ENCODE assay signal across 12 cellular contexts in genomic region chr10:58775960-58776574, GRCh38.
DNase-seq lines count a peak whose midpoint lies in the region; ATAC-seq and TF ChIP-seq lines count a peak whose summit lies in the region.
"Had no signal": no experiment of that assay in that cellular context is flagged by ENCODE, and none has a peak within 500 bp of the region (broad histone marks: within the 10 kb centered on the region; RNA-seq: fewer than 3 reads in every experiment).

No MANE protein-coding gene starts in this region.

- no peak overlapping the region for H3K4me3 Mint-ChIP-seq in GM23338
- no peak overlapping the region for H3K4me3 Mint-ChIP-seq in activated naive CD4-positive, alpha-beta T cell treated with anti-CD3 and anti-CD28 coated beads, Interleukin-2, amount 10 ng/mL, durations not matched to agents 7 days and 5 days

- BruUV-seq in OCI-LY7 (replicated peaks; lab: Mats Ljungman, UMichigan) = no TSS peak

- TF ChIP-seq POLR2A in gastrocnemius medialis (IDR thresholded peaks at IDR 0.05) = no peak

- H3K9me3 ChIP-seq in adipocyte (ENCODE audit: control insufficient read depth, low read length) = no peaks in the 10 kb centered on the region
- H3K9me3 ChIP-seq in heart right ventricle = no peaks in the 10 kb centered on the region
- no peaks in the 10 kb centered on the region for H3K9me3 ChIP-seq in gastrocnemius medialis
- H3K9me3 ChIP-seq in OCI-LY7 (ENCODE audit: low read length) = no peaks in the 10 kb centered on the region
- H3K9me3 ChIP-seq: HAP-1 had no signal

- 26 to 29% methylated on average over 4 of the region's 4 CpGs for WGBS in heart right ventricle, 2 donors

- H3K36me3 Mint-ChIP-seq in GM23338 (ENCODE audit: low read depth) = no peaks in the 10 kb centered on the region
- H3K36me3 Mint-ChIP-seq in activated naive CD4-positive, alpha-beta T cell treated with anti-CD3 and anti-CD28 coated beads, Interleukin-2, amount 10 ng/mL, durations not matched to agents 7 days and 5 days = no peaks in the 10 kb centered on the region

- no peaks in the 10 kb centered on the region for H4K20me1 ChIP-seq in GM23338 (replicated peaks; ENCODE audit: insufficient read depth)
- no peaks in the 10 kb centered on the region for H4K20me1 ChIP-seq in OCI-LY7 (ENCODE audit: insufficient read depth, low read length)

- no peak for ATAC-seq in GM23338
- peak; percentile 68 to 93 (median 82) for ATAC-seq in heart right ventricle
- peak in 1 of 2 donors; percentile 53 for ATAC-seq in gastrocnemius medialis
- ATAC-seq in HG02973 (IDR thresholded peaks at IDR 0.05; ENCODE audit: unreplicated experiment) = no peak

- H3K9ac ChIP-seq in adipocyte (ENCODE audit: low read length) = peak overlapping the region; percentile 46
- H3K9ac ChIP-seq: KMS-11 had no signal

- intact Hi-C loops in heart right ventricle (cut with DNase I) = loop anchor here in 2 of 10 donors (10.0 kb wide), 3 partner anchors 131 to 419 kb away; partner anchors contain the start of gene BICC1 (in 1 of the 2)
- intact Hi-C loops in gastrocnemius medialis (cut with DNase I; ENCODE audit: low total_unique reads) = no loop called here
- intact Hi-C loops in OCI-LY7 (cut with micrococcal nuclease; ENCODE audit: unreplicated experiment) = no loop called here

- H2AFZ ChIP-seq in GM23338 (no peak overlapping the region), OCI-LY7 (ENCODE audit: low read length) (no peak overlapping the region)

- no peaks in the 10 kb centered on the region for H3K79me2 ChIP-seq in GM23338 (replicated peaks; ENCODE audit: insufficient read depth)
- H3K79me2 ChIP-seq in OCI-LY7 (ENCODE audit: insufficient read depth, low read depth, low read length) = no peaks in the 10 kb centered on the region

- no peak overlapping the region for H3K27ac ChIP-seq in GM23338 (ENCODE audit: low read depth)
- H3K27ac ChIP-seq in heart right ventricle = peak overlapping the region in 6 of 10 donors; percentile 20 to 53 (median 46)
- H3K27ac ChIP-seq in gastrocnemius medialis = peak overlapping the region; percentile 3 to 87 (median 33)
- no peak overlapping the region for H3K27ac ChIP-seq in OCI-LY7 (ENCODE audit: low read depth, low read length, poor library complexity, severe bottlenecking)
- H3K27ac ChIP-seq: KMS-11 had no signal

- CTCF ChIA-PET in OCI-LY7 (lab: Charles Lee; ENCODE audit: unreplicated experiment) = no interaction called here
- CTCF ChIA-PET in activated naive CD4-positive, alpha-beta T cell treated with anti-CD3 and anti-CD28 coated beads, Interleukin-2, amount 10 ng/mL, durations not matched to agents 7 days and 5 days (lab: Charles Lee) = no interaction called here

- peak; percentile 31 for DNase-seq in GM23338 (ENCODE audit: low spot score)
- peak; percentile 65 for DNase-seq in adipocyte (ENCODE audit: low read depth)
- DNase-seq in heart right ventricle = peak in 1 of 2 donors; percentile 40
- DNase-seq in gastrocnemius medialis = peak in 1 of 2 donors; percentile 27
- no peak for DNase-seq in central memory CD4-positive, alpha-beta T cell
- no peak for DNase-seq in OCI-LY7 (ENCODE audit: low spot score)
- no peak for DNase-seq in activated naive CD4-positive, alpha-beta T cell treated with anti-CD3 and anti-CD28 coated beads, Interleukin-2, amount 10 ng/mL, durations not matched to agents 7 days and 5 days
- DNase-seq: activated CD4-positive, CD25-positive, alpha-beta regulatory T cell had no signal

- no peaks in the 10 kb centered on the region for H3K27me3 Mint-ChIP-seq in GM23338 (ENCODE audit: insufficient read depth, low read depth, poor library complexity)
- H3K27me3 Mint-ChIP-seq in activated naive CD4-positive, alpha-beta T cell treated with anti-CD3 and anti-CD28 coated beads, Interleukin-2, amount 10 ng/mL, durations not matched to agents 7 days and 5 days = no peaks in the 10 kb centered on the region
- H3K27me3 Mint-ChIP-seq: progenitor cell of endocrine pancreas had no signal

- POLR2A ChIA-PET in OCI-LY7 (lab: Charles Lee) = interaction anchor here (1.1 kb wide), 1 partner anchor 137 kb away, joined by 5 read pairs; no protein-coding TSS in a partner anchor

- H3K4me2 ChIP-seq in GM23338 (no peak overlapping the region), OCI-LY7 (ENCODE audit: low read length) (no peak overlapping the region)
- H3K4me2 ChIP-seq: KMS-11 had no signal

- H3K9me2 ChIP-seq in GM23338 (ENCODE audit: insufficient read depth) = no peaks in the 10 kb centered on the region
- H3K9me2 ChIP-seq in OCI-LY7 (ENCODE audit: insufficient read depth, low read length) = no peaks in the 10 kb centered on the region

- no peak overlapping the region for H3K27ac Mint-ChIP-seq in GM23338
- no peak overlapping the region for H3K27ac Mint-ChIP-seq in activated naive CD4-positive, alpha-beta T cell treated with anti-CD3 and anti-CD28 coated beads, Interleukin-2, amount 10 ng/mL, durations not matched to agents 7 days and 5 days
- H3K27ac Mint-ChIP-seq: progenitor cell of endocrine pancreas had no signal

- no peaks in the 10 kb centered on the region for H3F3A ChIP-seq in GM23338 (replicated peaks; ENCODE audit: low read depth)

- H3K9me3 Mint-ChIP-seq in GM23338 = no peaks in the 10 kb centered on the region
- H3K9me3 Mint-ChIP-seq in activated naive CD4-positive, alpha-beta T cell treated with anti-CD3 and anti-CD28 coated beads, Interleukin-2, amount 10 ng/mL, durations not matched to agents 7 days and 5 days = no peaks in the 10 kb centered on the region

- H3K4me1 ChIP-seq in GM23338 (ENCODE audit: insufficient read depth) = no peaks in the 10 kb centered on the region
- peaks cover 85% of the 10 kb centered on the region for H3K4me1 ChIP-seq in adipocyte (ENCODE audit: control insufficient read depth, insufficient read depth, low read length)
- H3K4me1 ChIP-seq in heart right ventricle = peaks cover 0 to 34% (median 16%) of the 10 kb centered on the region in 9 donors
- peaks cover 35 to 48% of the 10 kb centered on the region in 2 donors for H3K4me1 ChIP-seq in gastrocnemius medialis
- H3K4me1 ChIP-seq in OCI-LY7 (ENCODE audit: insufficient read depth, low read length, poor library complexity, severe bottlenecking) = no peaks in the 10 kb centered on the region
- H3K4me1 ChIP-seq: HAP-1 had no signal

- H3K4me3 ChIP-seq in GM23338 = no peak overlapping the region
- peak overlapping the region; percentile 21 for H3K4me3 ChIP-seq in adipocyte (ENCODE audit: low read length)
- no peak overlapping the region for H3K4me3 ChIP-seq in heart right ventricle
- no peak overlapping the region for H3K4me3 ChIP-seq in gastrocnemius medialis
- no peak overlapping the region for H3K4me3 ChIP-seq in OCI-LY7 (ENCODE audit: low read depth, low read length, poor library complexity, severe bottlenecking)
- H3K4me3 ChIP-seq: HAP-1 had no signal

- H3K4me1 Mint-ChIP-seq in GM23338 = peaks cover 2% of the 10 kb centered on the region; the same call in 2 of the 3 replicates
- no peaks in the 10 kb centered on the region for H3K4me1 Mint-ChIP-seq in activated naive CD4-positive, alpha-beta T cell treated with anti-CD3 and anti-CD28 coated beads, Interleukin-2, amount 10 ng/mL, durations not matched to agents 7 days and 5 days

- no peak for TF ChIP-seq CTCF in GM23338 (conservative IDR thresholded peaks at IDR 0.05; ENCODE audit: low read depth in 2 of 2)
- no peak for TF ChIP-seq CTCF in heart right ventricle (IDR thresholded peaks at IDR 0.05)
- no peak for TF ChIP-seq CTCF in gastrocnemius medialis (IDR thresholded peaks at IDR 0.05 in 4 of 5, conservative IDR thresholded peaks at IDR 0.05 in 1 of 5)
- no peak for TF ChIP-seq CTCF in OCI-LY7 (conservative IDR thresholded peaks at IDR 0.05; ENCODE audit: low read length)

- H3K36me3 ChIP-seq in GM23338 (ENCODE audit: insufficient read depth) (no peaks in the 10 kb centered on the region), adipocyte (ENCODE audit: control insufficient read depth, insufficient read depth, low read length, severe bottlenecking) (no peaks in the 10 kb centered on the region), heart right ventricle (no peaks in the 10 kb centered on the region), gastrocnemius medialis (no peaks in the 10 kb centered on the region), OCI-LY7 (ENCODE audit: insufficient read depth, low read length) (no peaks in the 10 kb centered on the region)
- H3K36me3 ChIP-seq: HAP-1 had no signal

- H3K27me3 ChIP-seq in GM23338 (ENCODE audit: insufficient read depth) = no peaks in the 10 kb centered on the region
- H3K27me3 ChIP-seq in adipocyte (replicated peaks; ENCODE audit: control insufficient read depth, insufficient read depth, low read length) = no peaks in the 10 kb centered on the region
- H3K27me3 ChIP-seq in heart right ventricle = peaks cover 0 to 8% (median 0%) of the 10 kb centered on the region in 7 donors
- H3K27me3 ChIP-seq in gastrocnemius medialis = no peaks in the 10 kb centered on the region

- in situ Hi-C loops in gastrocnemius medialis (cut with MboI; ENCODE audit: low sequenced_read_pairs in 4 of 4) = loop anchor here in 2 of 4 donors (25.0 kb wide), 2 partner anchors 461 to 836 kb away; no protein-coding TSS in a partner anchor

TF ChIP-seq in GM23338, 12 proteins besides CTCF, POLR2A, EP300 and RAD21 (continues in another document):
- TF ChIP-seq NANOG (IDR thresholded peaks at IDR 0.05; ENCODE audit: borderline replicate concordance) (no peak), ZNF114 (CRISPR knock-in tag; IDR thresholded peaks at IDR 0.05) (no peak)
- TF ChIP-seq, protein P1, sequence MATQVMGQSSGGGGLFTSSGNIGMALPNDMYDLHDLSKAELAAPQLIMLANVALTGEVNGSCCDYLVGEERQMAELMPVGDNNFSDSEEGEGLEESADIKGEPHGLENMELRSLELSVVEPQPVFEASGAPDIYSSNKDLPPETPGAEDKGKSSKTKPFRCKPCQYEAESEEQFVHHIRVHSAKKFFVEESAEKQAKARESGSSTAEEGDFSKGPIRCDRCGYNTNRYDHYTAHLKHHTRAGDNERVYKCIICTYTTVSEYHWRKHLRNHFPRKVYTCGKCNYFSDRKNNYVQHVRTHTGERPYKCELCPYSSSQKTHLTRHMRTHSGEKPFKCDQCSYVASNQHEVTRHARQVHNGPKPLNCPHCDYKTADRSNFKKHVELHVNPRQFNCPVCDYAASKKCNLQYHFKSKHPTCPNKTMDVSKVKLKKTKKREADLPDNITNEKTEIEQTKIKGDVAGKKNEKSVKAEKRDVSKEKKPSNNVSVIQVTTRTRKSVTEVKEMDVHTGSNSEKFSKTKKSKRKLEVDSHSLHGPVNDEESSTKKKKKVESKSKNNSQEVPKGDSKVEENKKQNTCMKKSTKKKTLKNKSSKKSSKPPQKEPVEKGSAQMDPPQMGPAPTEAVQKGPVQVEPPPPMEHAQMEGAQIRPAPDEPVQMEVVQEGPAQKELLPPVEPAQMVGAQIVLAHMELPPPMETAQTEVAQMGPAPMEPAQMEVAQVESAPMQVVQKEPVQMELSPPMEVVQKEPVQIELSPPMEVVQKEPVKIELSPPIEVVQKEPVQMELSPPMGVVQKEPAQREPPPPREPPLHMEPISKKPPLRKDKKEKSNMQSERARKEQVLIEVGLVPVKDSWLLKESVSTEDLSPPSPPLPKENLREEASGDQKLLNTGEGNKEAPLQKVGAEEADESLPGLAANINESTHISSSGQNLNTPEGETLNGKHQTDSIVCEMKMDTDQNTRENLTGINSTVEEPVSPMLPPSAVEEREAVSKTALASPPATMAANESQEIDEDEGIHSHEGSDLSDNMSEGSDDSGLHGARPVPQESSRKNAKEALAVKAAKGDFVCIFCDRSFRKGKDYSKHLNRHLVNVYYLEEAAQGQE (IDR thresholded peaks at IDR 0.05; ENCODE audit: unreplicated experiment) = no peak

Comparison
In these comparisons a context has a peak if more than half of its experiments do, and no peak if none do; other contexts are left out.
1. ATAC-seq: peak in heart right ventricle (8 of 8); none in GM23338 (single experiment) and HG02973 (single experiment).
2. DNase-seq: peak in GM23338 (single experiment) and adipocyte (single experiment); none in central memory CD4-positive, alpha-beta T cell (single experiment), OCI-LY7 (single experiment) and activated naive CD4-positive, alpha-beta T cell treated with anti-CD3 and anti-CD28 coated beads, Interleukin-2, amount 10 ng/mL, durations not matched to agents 7 days and 5 days (single experiment).
3. H3K27ac ChIP-seq: peak in heart right ventricle (6 of 10) and gastrocnemius medialis (4 of 4); none in GM23338 (single experiment) and OCI-LY7 (single experiment).